In the genomic region with DNA sequence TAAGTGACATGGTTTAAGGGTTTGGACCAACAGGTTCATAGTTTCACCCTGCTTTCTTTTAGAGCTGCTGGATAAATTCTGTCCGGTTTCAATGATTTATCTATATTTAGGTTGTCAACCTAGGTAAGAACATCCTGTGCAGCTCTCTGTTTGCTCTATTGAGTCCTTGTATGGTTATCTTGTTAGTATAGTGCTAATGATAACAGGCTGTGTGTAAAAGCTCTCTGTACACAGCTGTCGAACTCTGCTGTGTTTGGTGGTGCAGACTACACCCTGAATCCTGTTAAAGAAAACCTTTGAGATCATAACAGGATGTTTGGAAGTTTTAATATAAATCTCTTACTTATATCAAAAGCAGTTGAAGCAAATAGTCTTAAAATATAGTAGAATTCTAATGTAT, we compare ENCODE assay signal across 17 cellular contexts.
A peak's percentile ranks its signal among the peaks of the same experiment; 100 is the strongest.
DNase-seq lines count a peak whose midpoint lies in the region; ATAC-seq, FAIRE-seq and TF ChIP-seq lines count a peak whose summit lies in the region.
"Had no signal": no experiment of that assay in that cellular context is flagged by ENCODE, and none has a peak within 500 bp of the region (broad histone marks: within the 10 kb centered on the region; RNA-seq: fewer than 3 reads in every experiment).

No MANE protein-coding gene starts in this region.

- no peaks in the 10 kb centered on the region for H3K36me3 ChIP-seq in left ventricle myocardium inferior
- no peaks in the 10 kb centered on the region for H3K36me3 ChIP-seq in body of pancreas (replicated peaks in 1 of 2; ENCODE audit: insufficient read depth in 1 of 2, low read depth in 2 of 2)
- no peaks in the 10 kb centered on the region for H3K36me3 ChIP-seq in small intestine (ENCODE audit: control insufficient read depth in 2 of 2, insufficient read depth in 2 of 2, low read length in 2 of 2)
- no peaks in the 10 kb centered on the region for H3K36me3 ChIP-seq in trophoblast cell (ENCODE audit: control insufficient read depth in 1 of 2, insufficient read depth in 2 of 2, low read length in 2 of 2)
- H3K36me3 ChIP-seq: stomach had no signal

- H3K27ac ChIP-seq in left ventricle myocardium inferior (replicated peaks): no peak overlapping the region
- peak overlapping the region; percentile 79 to 87 (median 85) for H3K27ac ChIP-seq in body of pancreas
- H3K27ac ChIP-seq in small intestine (ENCODE audit: low read depth in 1 of 2, low read length in 1 of 2): no peak overlapping the region
- H3K27ac ChIP-seq in trophoblast cell (ENCODE audit: low read depth, low read length): no peak overlapping the region
- H3K27ac ChIP-seq: A549, C4-2B, stomach had no signal

- no peak overlapping the region for H3K23ac ChIP-seq in trophoblast cell (ENCODE audit: low read length)

- H4K8ac ChIP-seq in trophoblast cell (ENCODE audit: low read depth, low read length): no peak overlapping the region

- H3K79me2 ChIP-seq in trophoblast cell (ENCODE audit: control insufficient read depth, insufficient read depth, low read length, poor library complexity): no peaks in the 10 kb centered on the region

- TF ChIP-seq CTCF in left ventricle myocardium inferior (IDR thresholded peaks at IDR 0.05; ENCODE audit: borderline replicate concordance) (no peak), body of pancreas (IDR thresholded peaks at IDR 0.05) (no peak)

- H4K12ac ChIP-seq in trophoblast cell (ENCODE audit: low read depth, low read length): no peak overlapping the region

- no peak overlapping the region for H2BK5ac ChIP-seq in trophoblast cell (ENCODE audit: low read depth, low read length, poor library complexity)

- no peak overlapping the region for H4K91ac ChIP-seq in trophoblast cell (ENCODE audit: low read depth, low read length)

- intact Hi-C loops in Right ventricle myocardium inferior (cut with DNase I) (no loop called here), left ventricle myocardium inferior (cut with micrococcal nuclease) (no loop called here), body of pancreas (cut with DNase I) (no loop called here)

- FAIRE-seq in small intestine (lab: Jason Lieb, UNC): no peak
- FAIRE-seq: A549, GM18507, H1, HTR-8/SVneo had no signal

- H3K18ac ChIP-seq in trophoblast cell (ENCODE audit: low read length): no peak overlapping the region

- WGBS in body of pancreas, 2 donors: 23 to 33% methylated on average over 2 of the region's 2 CpGs
- WGBS in small intestine, 3 donors: 6 to 42% (median 20%) methylated on average over 2 of the region's 2 CpGs
- no CpG with 5 or more reads among the region's 2 CpGs for WGBS in trophoblast cell (ENCODE audit: extremely low coverage, insufficient coverage, insufficient read length)

- H2BK120ac ChIP-seq in trophoblast cell (ENCODE audit: insufficient read depth, low read length, poor library complexity): no peak overlapping the region

- ATAC-seq in Right ventricle myocardium inferior (peak; percentile 46), body of pancreas (peak; percentile 99), HG03354 (IDR thresholded peaks at IDR 0.05; ENCODE audit: poor library complexity, severe bottlenecking, unreplicated experiment) (no peak)
- ATAC-seq: A549; activated CD4-positive, CD25-positive, alpha-beta regulatory T cell treated with anti-CD3 and anti-CD28 coated beads, Interleukin-2, amount 50 U/mL, for 24 hours; right cardiac atrium had no signal

- no peak overlapping the region for H2BK12ac ChIP-seq in trophoblast cell (ENCODE audit: low read length)

- H3K14ac ChIP-seq in trophoblast cell (ENCODE audit: low read length): no peak overlapping the region

- no peak overlapping the region for H3K4me2 ChIP-seq in trophoblast cell (ENCODE audit: low read length)
- H3K4me2 ChIP-seq: A549 had no signal

- no peak overlapping the region for H3K4ac ChIP-seq in trophoblast cell (ENCODE audit: low read depth, low read length)

- no peaks in the 10 kb centered on the region for H3K79me1 ChIP-seq in trophoblast cell (ENCODE audit: low read length)

- no peak overlapping the region for H3K9ac ChIP-seq in trophoblast cell (ENCODE audit: low read length)

- H3K4me1 ChIP-seq in left ventricle myocardium inferior: no peaks in the 10 kb centered on the region
- H3K4me1 ChIP-seq in body of pancreas: peaks cover 83% of the 10 kb centered on the region
- H3K4me1 ChIP-seq in small intestine (ENCODE audit: control insufficient read depth in 2 of 2, insufficient read depth in 1 of 2, low read depth in 1 of 2, low read length in 1 of 2): no peaks in the 10 kb centered on the region
- H3K4me1 ChIP-seq in trophoblast cell (ENCODE audit: control insufficient read depth in 1 of 2, insufficient read depth in 2 of 2, low read length in 2 of 2): peaks cover 0 to 2% of the 10 kb centered on the region in 2 experiments
- H3K4me1 ChIP-seq: A549 had no signal

- H2AFZ ChIP-seq in trophoblast cell (ENCODE audit: insufficient read depth, low read length, poor library complexity): no peak overlapping the region

- H3K9me3 ChIP-seq in left ventricle myocardium inferior (replicated peaks): no peaks in the 10 kb centered on the region
- H3K9me3 ChIP-seq in body of pancreas: no peaks in the 10 kb centered on the region
- no peaks in the 10 kb centered on the region for H3K9me3 ChIP-seq in small intestine (ENCODE audit: control insufficient read depth, low read depth)
- H3K9me3 ChIP-seq in trophoblast cell (ENCODE audit: insufficient read depth, low read depth, low read length): peaks cover 1% of the 10 kb centered on the region
- H3K9me3 ChIP-seq: A549, stomach had no signal

- DNase-seq in Right ventricle myocardium inferior (ENCODE audit: missing footprints) (no peak), left ventricle myocardium inferior (no peak), NCI-H2196 treated with DMSO at 0.1 percent for 48 hours (lab: John Stamatoyannopoulos, UW; ENCODE audit: unreplicated experiment) (peak; percentile 7), body of pancreas (peak; percentile 72 to 91 (median 80)), small intestine (peak; percentile 44), 8988T (no peak), trophoblast cell (no peak)
- DNase-seq: central memory CD4-positive, alpha-beta T cell; right cardiac atrium; stomach had no signal

- H3K27me3 ChIP-seq in left ventricle myocardium inferior (ENCODE audit: low read depth) (peaks cover 7% of the 10 kb centered on the region), body of pancreas (no peaks in the 10 kb centered on the region), small intestine (ENCODE audit: control insufficient read depth in 2 of 2, insufficient read depth in 2 of 2, low read length in 2 of 2) (no peaks in the 10 kb centered on the region), trophoblast cell (ENCODE audit: insufficient read depth, low read length) (no peaks in the 10 kb centered on the region)
- H3K27me3 ChIP-seq: stomach had no signal

- TF ChIP-seq POLR2A in body of pancreas (IDR thresholded peaks at IDR 0.05): no peak

- no peak overlapping the region for H2AK5ac ChIP-seq in trophoblast cell (ENCODE audit: low read length)

- H3K4me3 ChIP-seq in left ventricle myocardium inferior (no peak overlapping the region), body of pancreas (no peak overlapping the region), small intestine (ENCODE audit: low read depth in 1 of 2, low read length in 2 of 2) (no peak overlapping the region), trophoblast cell (ENCODE audit: low read depth, low read length) (no peak overlapping the region)
- H3K4me3 ChIP-seq: A549, stomach had no signal

Comparison
In these comparisons a context has a peak if more than half of its experiments do, and no peak if none do; other contexts are left out.
1. DNase-seq: peak in NCI-H2196 treated with DMSO at 0.1 percent for 48 hours (single experiment), body of pancreas (4 of 4) and small intestine (single experiment); none in Right ventricle myocardium inferior (single experiment), left ventricle myocardium inferior (single experiment), 8988T (single experiment) and trophoblast cell (0 of 2).
2. H3K27ac ChIP-seq: peak in body of pancreas (4 of 4); none in left ventricle myocardium inferior (single experiment), small intestine (0 of 2) and trophoblast cell (single experiment).